ENCODE assay signal across 26 cellular contexts in genomic region chr11:122220321-122220720, GRCh38.
"Had no signal": no experiment of that assay in that cellular context is flagged by ENCODE, and none has a peak within 500 bp of the region (broad histone marks: within the 10 kb centered on the region; RNA-seq: fewer than 3 reads in every experiment).

No MANE protein-coding gene starts in this region.

- H2AFZ ChIP-seq: parathyroid adenoma had no signal

- H3K27ac ChIP-seq: adrenal gland, parathyroid adenoma, psoas muscle, uterus, VCaP had no signal

- DNase-seq: activated CD4-positive, alpha-beta T cell treated with anti-CD3 and anti-CD28 coated beads for 4 hours; activated CD4-positive, alpha-beta T cell treated with anti-CD3 and anti-CD28 coated beads, Interleukin-2, amount 50 U/mL, for 4 hours; activated effector memory CD4-positive, alpha-beta T cell treated with anti-CD3 and anti-CD28 coated beads, Interleukin-2, amount 50 U/mL, for 16 hours; activated naive CD4-positive, alpha-beta T cell treated with anti-CD3 and anti-CD28 coated beads for 36 hours; activated naive CD8-positive, alpha-beta T cell treated with anti-CD3 and anti-CD28 coated beads for 36 hours; activated T-cell treated with anti-CD3 and anti-CD28 coated beads for 4 hours; activated T-cell treated with anti-CD3 and anti-CD28 coated beads, Interleukin-2, amount 50 U/mL, for 72 hours; adrenal gland; dermis blood vessel endothelial cell; effector CD4-positive, alpha-beta T cell; head of caudate nucleus; hippocampal formation; kidney; left colon; mammary epithelial cell; naive B cell; nucleus accumbens; psoas muscle; stimulated activated CD4-positive, alpha-beta T cell treated with anti-CD3 and anti-CD28 coated beads, Interleukin-15, amount 100 ng/mL, for 24 hours; stimulated activated naive CD4-positive, alpha-beta T cell; T-helper 9 cell; uterus had no signal

- H3K9me3 ChIP-seq: adrenal gland, esophagus muscularis mucosa, psoas muscle, right atrium auricular region, uterus had no signal

- H3K79me2 ChIP-seq: parathyroid adenoma had no signal

- H3K36me3 ChIP-seq: adrenal gland, esophagus muscularis mucosa, right atrium auricular region, uterus had no signal

- H3K4me1 ChIP-seq: parathyroid adenoma, uterus had no signal

- H3K27me3 ChIP-seq: adrenal gland, esophagus muscularis mucosa, right atrium auricular region, uterus had no signal

- H3K4me3 ChIP-seq: adrenal gland, esophagus muscularis mucosa, psoas muscle, right atrium auricular region, uterus had no signal
